ENCODE assay signal across 8 cellular contexts in genomic region chr3:179071161-179071568, GRCh38. TPM values are rescaled to one million over a fixed set of nuclear protein-coding genes. Genes with fewer than 3 reads are reported as not detected.
DNase-seq lines count a peak whose midpoint lies in the region; FAIRE-seq and TF ChIP-seq lines count a peak whose summit lies in the region.

No MANE protein-coding gene starts in this region.

- H3K4me3 ChIP-seq in H7 (ENCODE audit: insufficient read depth, low read depth, low read length) (peak overlapping the region; percentile 70), ectodermal cell (ENCODE audit: insufficient read depth, low read depth, low read length) (peak overlapping the region; percentile 89), muscle layer of duodenum (ENCODE audit: low read depth in 1 of 2, low read length in 2 of 2) (peak overlapping the region; percentile 94 to 95)

- H3K4me1 ChIP-seq in ectodermal cell (ENCODE audit: control insufficient read depth, insufficient read depth, low read length) (no peaks in the 10 kb centered on the region), muscle layer of duodenum (ENCODE audit: control insufficient read depth in 1 of 2, insufficient read depth in 2 of 2, low read length in 2 of 2) (peaks cover 6 to 11% of the 10 kb centered on the region in 2 donors)

- no peak; the same call in 1 of the 2 replicates for TF ChIP-seq POLR2A in GM12891 (IDR thresholded peaks at IDR 0.05; ENCODE audit: low read depth, low read length)

- 2 to 3% methylated on average over 21 of the region's 21 CpGs for WGBS in ectodermal cell, 2 experiments

- H3K27ac ChIP-seq in ectodermal cell (ENCODE audit: insufficient read depth, low read depth, low read length, poor library complexity, severe bottlenecking), result no peak overlapping the region
- H3K27ac ChIP-seq in muscle layer of duodenum (ENCODE audit: low read length), result peak overlapping the region; percentile 84

- no peak for FAIRE-seq in GM12891 (lab: Jason Lieb, UNC)

- DNase-seq in GM12891 (ENCODE audit: insufficient read length, low spot score) (peak; percentile 29), H7 (no peak), LoVo (ENCODE audit: low spot score) (peak; percentile 25), NCI-H510A (lab: John Stamatoyannopoulos, UW) (no peak)
- DNase-seq in activated CD4-positive, alpha-beta T cell treated with anti-CD3 and anti-CD28 coated beads, Interleukin-2, amount 50 U/mL, for 1 hour, result peak; percentile 49
- DNase-seq in stimulated activated naive CD4-positive, alpha-beta T cell (lab: John Stamatoyannopoulos, UW), result peak in 5 of 6 experiments; percentile 55 to 68 (median 67)

- H3K27me3 ChIP-seq in H7 (ENCODE audit: control insufficient read depth, insufficient read depth, low read length) (no peaks in the 10 kb centered on the region; the same call in 1 of the 2 replicates), ectodermal cell (ENCODE audit: control insufficient read depth, insufficient read depth, low read length, poor library complexity, severe bottlenecking) (no peaks in the 10 kb centered on the region), muscle layer of duodenum (ENCODE audit: low read depth, low read length) (no peaks in the 10 kb centered on the region)

- H3K36me3 ChIP-seq in H7 (replicated peaks; ENCODE audit: control insufficient read depth, insufficient read depth, low read length) (peaks cover 3% of the 10 kb centered on the region; the same call in 1 of the 2 replicates), ectodermal cell (ENCODE audit: control insufficient read depth, insufficient read depth, low read length) (no peaks in the 10 kb centered on the region), muscle layer of duodenum (ENCODE audit: control insufficient read depth in 1 of 2, insufficient read depth in 2 of 2, low read length in 2 of 2) (peaks cover 8 to 10% of the 10 kb centered on the region in 2 donors)

- H3K9me3 ChIP-seq in ectodermal cell (ENCODE audit: control insufficient read depth, low read length), result no peaks in the 10 kb centered on the region
- no peaks in the 10 kb centered on the region for H3K9me3 ChIP-seq in muscle layer of duodenum (ENCODE audit: control insufficient read depth in 1 of 2, low read length in 2 of 2)

TF ChIP-seq in GM12891, 5 proteins besides CTCF, POLR2A, EP300 and RAD21:
- TF ChIP-seq PAX5 (IDR thresholded peaks at IDR 0.05; ENCODE audit: insufficient read depth, low read length, severe bottlenecking), result no peak
- TF ChIP-seq SPI1 (IDR thresholded peaks at IDR 0.05; ENCODE audit: low read depth, low read length), result no peak
- TF ChIP-seq POU2F2 (IDR thresholded peaks at IDR 0.05; ENCODE audit: low read depth, low read length), result peak; percentile 91
- 0 out of 2 replicates have a peak, but pooled peaks have one; percentile 12 for TF ChIP-seq POLR2AphosphoS5 (IDR thresholded peaks at IDR 0.05; ENCODE audit: low read depth, low read length)
- TF ChIP-seq TAF1 (IDR thresholded peaks at IDR 0.05; ENCODE audit: low read depth, low read length), result no peak
TF ChIP-seq in GM12891: peak in this region for 2.

RNA-seq across cellular contexts. Expression of gene ZMAT3, which starts 0.4 kb away (rescaled TPM):
- 20.9 TPM for polyA plus RNA-seq in GM12891 (2012; ENCODE audit: low read depth, missing spikeins)
- total RNA-seq in H7 (2014; rRNA removed; shearing (Covaris generic)), result 0.48 and 0.78 TPM in 2 replicates
- polyA plus RNA-seq in ectodermal cell (2013, experiment 1 of 4), result 9.2 TPM
- 9.6 TPM for polyA plus RNA-seq in ectodermal cell (2013, experiment 2 of 4)
- 8.2 TPM for polyA plus RNA-seq in ectodermal cell (2013, experiment 3 of 4)
- polyA plus RNA-seq in ectodermal cell (2013, experiment 4 of 4), result 7.5 TPM

Comparison
In these comparisons a context has a peak if more than half of its experiments do, and no peak if none do; other contexts are left out.
1. DNase-seq: peak in GM12891 (single experiment), LoVo (single experiment), activated CD4-positive, alpha-beta T cell treated with anti-CD3 and anti-CD28 coated beads, Interleukin-2, amount 50 U/mL, for 1 hour (single experiment) and stimulated activated naive CD4-positive, alpha-beta T cell (5 of 6); none in H7 (single experiment) and NCI-H510A (single experiment).
2. Peak in every context shown above with its lines, with median percentiles within 50 percentile points of each other: H3K4me3 ChIP-seq.